ENCODE assay signal across 1 cellular context in the genomic region with DNA sequence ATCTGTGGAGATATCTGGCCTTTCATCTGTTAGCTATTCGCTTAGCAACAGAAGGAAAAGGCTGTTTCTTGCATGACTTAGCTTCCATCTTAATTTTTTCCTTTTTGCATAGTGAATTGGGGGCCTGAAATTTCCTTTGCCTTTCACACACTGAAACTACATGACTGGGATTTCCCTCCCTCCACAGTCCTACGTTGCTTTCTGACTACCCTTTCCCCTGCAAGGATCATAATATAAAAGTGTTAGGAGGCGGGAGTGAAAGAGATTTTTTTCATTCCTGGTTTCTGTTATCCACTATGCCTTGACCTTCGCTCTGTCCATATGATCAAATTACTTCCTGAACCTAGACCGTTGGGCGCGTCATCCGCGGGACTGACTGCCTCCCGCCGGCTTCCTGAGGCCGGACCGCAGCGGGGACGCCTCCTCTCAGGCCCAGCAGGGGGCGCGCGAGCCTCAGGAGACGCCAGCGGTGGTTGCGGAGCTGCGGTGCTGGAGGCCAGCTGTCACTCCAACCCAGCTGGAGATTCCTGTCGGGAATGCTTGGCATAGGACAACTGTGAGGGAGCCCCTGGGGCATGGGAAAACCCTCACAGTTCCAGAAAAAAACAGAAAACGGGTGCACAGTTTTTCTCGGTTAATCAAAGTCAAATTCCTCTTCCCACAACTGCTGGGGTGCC.
TF ChIP-seq lines count a peak whose summit lies in the region.

No MANE protein-coding gene starts in this region.

TF ChIP-seq in HepG2, 621 proteins besides CTCF, POLR2A, EP300 and RAD21 (continued from another document and continues in another):
- 0 out of 2 replicates have a peak, but pooled peaks have one; percentile 36 for TF ChIP-seq ZBTB4 (CRISPR knock-in tag; IDR thresholded peaks at IDR 0.05; ENCODE audit: borderline replicate concordance)
- no peak for TF ChIP-seq TCF7L2 (IDR thresholded peaks at IDR 0.05; ENCODE audit: low read depth, low read length)
- TF ChIP-seq, protein P1, sequence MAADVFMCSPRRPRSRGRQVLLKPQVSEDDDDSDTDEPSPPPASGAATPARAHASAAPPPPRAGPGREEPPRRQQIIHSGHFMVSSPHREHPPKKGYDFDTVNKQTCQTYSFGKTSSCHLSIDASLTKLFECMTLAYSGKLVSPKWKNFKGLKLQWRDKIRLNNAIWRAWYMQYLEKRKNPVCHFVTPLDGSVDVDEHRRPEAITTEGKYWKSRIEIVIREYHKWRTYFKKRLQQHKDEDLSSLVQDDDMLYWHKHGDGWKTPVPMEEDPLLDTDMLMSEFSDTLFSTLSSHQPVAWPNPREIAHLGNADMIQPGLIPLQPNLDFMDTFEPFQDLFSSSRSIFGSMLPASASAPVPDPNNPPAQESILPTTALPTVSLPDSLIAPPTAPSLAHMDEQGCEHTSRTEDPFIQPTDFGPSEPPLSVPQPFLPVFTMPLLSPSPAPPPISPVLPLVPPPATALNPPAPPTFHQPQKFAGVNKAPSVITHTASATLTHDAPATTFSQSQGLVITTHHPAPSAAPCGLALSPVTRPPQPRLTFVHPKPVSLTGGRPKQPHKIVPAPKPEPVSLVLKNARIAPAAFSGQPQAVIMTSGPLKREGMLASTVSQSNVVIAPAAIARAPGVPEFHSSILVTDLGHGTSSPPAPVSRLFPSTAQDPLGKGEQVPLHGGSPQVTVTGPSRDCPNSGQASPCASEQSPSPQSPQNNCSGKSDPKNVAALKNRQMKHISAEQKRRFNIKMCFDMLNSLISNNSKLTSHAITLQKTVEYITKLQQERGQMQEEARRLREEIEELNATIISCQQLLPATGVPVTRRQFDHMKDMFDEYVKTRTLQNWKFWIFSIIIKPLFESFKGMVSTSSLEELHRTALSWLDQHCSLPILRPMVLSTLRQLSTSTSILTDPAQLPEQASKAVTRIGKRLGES (CRISPR knock-in tag; IDR thresholded peaks at IDR 0.05; ENCODE audit: borderline replicate concordance) = no peak
- TF ChIP-seq NONO (IDR thresholded peaks at IDR 0.05) = no peak
- peak; percentile 83 for TF ChIP-seq NONO (CRISPR knock-in tag; conservative IDR thresholded peaks at IDR 0.05)
- TF ChIP-seq, protein P2, sequence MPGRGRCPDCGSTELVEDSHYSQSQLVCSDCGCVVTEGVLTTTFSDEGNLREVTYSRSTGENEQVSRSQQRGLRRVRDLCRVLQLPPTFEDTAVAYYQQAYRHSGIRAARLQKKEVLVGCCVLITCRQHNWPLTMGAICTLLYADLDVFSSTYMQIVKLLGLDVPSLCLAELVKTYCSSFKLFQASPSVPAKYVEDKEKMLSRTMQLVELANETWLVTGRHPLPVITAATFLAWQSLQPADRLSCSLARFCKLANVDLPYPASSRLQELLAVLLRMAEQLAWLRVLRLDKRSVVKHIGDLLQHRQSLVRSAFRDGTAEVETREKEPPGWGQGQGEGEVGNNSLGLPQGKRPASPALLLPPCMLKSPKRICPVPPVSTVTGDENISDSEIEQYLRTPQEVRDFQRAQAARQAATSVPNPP (CRISPR knock-in tag; IDR thresholded peaks at IDR 0.05) = no peak
- no peak for TF ChIP-seq ZNF180 (CRISPR knock-in tag; IDR thresholded peaks at IDR 0.05; ENCODE audit: borderline replicate concordance, low read depth)
- TF ChIP-seq, protein P3, sequence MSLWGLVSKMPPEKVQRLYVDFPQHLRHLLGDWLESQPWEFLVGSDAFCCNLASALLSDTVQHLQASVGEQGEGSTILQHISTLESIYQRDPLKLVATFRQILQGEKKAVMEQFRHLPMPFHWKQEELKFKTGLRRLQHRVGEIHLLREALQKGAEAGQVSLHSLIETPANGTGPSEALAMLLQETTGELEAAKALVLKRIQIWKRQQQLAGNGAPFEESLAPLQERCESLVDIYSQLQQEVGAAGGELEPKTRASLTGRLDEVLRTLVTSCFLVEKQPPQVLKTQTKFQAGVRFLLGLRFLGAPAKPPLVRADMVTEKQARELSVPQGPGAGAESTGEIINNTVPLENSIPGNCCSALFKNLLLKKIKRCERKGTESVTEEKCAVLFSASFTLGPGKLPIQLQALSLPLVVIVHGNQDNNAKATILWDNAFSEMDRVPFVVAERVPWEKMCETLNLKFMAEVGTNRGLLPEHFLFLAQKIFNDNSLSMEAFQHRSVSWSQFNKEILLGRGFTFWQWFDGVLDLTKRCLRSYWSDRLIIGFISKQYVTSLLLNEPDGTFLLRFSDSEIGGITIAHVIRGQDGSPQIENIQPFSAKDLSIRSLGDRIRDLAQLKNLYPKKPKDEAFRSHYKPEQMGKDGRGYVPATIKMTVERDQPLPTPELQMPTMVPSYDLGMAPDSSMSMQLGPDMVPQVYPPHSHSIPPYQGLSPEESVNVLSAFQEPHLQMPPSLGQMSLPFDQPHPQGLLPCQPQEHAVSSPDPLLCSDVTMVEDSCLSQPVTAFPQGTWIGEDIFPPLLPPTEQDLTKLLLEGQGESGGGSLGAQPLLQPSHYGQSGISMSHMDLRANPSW (CRISPR knock-in tag; IDR thresholded peaks at IDR 0.05; ENCODE audit: borderline replicate concordance) = no peak
- TF ChIP-seq NFE2L1 (CRISPR knock-in tag; IDR thresholded peaks at IDR 0.05; ENCODE audit: borderline replicate concordance) = no peak
- TF ChIP-seq NCOA2 (CRISPR knock-in tag; IDR thresholded peaks at IDR 0.05) = no peak
- TF ChIP-seq HIVEP1 (CRISPR knock-in tag; IDR thresholded peaks at IDR 0.05) = no peak
- TF ChIP-seq TBX3 (IDR thresholded peaks at IDR 0.05; ENCODE audit: borderline replicate concordance) = no peak
- TF ChIP-seq ZNF446 (CRISPR knock-in tag; IDR thresholded peaks at IDR 0.05) = no peak
- TF ChIP-seq ARNTL (CRISPR knock-in tag; IDR thresholded peaks at IDR 0.05) = 0 out of 2 replicates have a peak, but pooled peaks have one; percentile 34
- no peak for TF ChIP-seq ZFP37 (CRISPR knock-in tag; IDR thresholded peaks at IDR 0.05; ENCODE audit: borderline replicate concordance)
- TF ChIP-seq ETV5 (CRISPR knock-in tag; IDR thresholded peaks at IDR 0.05; ENCODE audit: borderline replicate concordance) = peak; percentile 59
- TF ChIP-seq BCL3 (CRISPR knock-in tag; IDR thresholded peaks at IDR 0.05) = no peak; the same call in 1 of the 2 replicates
- no peak for TF ChIP-seq CCDC6 (CRISPR knock-in tag; IDR thresholded peaks at IDR 0.05)
- no peak for TF ChIP-seq PRMT3 (CRISPR knock-in tag; IDR thresholded peaks at IDR 0.05; ENCODE audit: borderline replicate concordance, low read depth)
- TF ChIP-seq ZNF761 (CRISPR knock-in tag; conservative IDR thresholded peaks at IDR 0.05) = 0 out of 2 replicates have a peak, but pooled peaks have one; percentile 26
- TF ChIP-seq MIER2 (CRISPR knock-in tag; IDR thresholded peaks at IDR 0.05) = peak; percentile 54; the same call in 1 of the 2 replicates
- TF ChIP-seq CHD4 (IDR thresholded peaks at IDR 0.05; ENCODE audit: borderline replicate concordance, low read length) = no peak
- TF ChIP-seq CEBPB (IDR thresholded peaks at IDR 0.05; ENCODE audit: borderline replicate concordance, low read depth, low read length) = no peak
- TF ChIP-seq CHCHD3 (CRISPR knock-in tag; IDR thresholded peaks at IDR 0.05) = no peak
- TF ChIP-seq, protein P4, sequence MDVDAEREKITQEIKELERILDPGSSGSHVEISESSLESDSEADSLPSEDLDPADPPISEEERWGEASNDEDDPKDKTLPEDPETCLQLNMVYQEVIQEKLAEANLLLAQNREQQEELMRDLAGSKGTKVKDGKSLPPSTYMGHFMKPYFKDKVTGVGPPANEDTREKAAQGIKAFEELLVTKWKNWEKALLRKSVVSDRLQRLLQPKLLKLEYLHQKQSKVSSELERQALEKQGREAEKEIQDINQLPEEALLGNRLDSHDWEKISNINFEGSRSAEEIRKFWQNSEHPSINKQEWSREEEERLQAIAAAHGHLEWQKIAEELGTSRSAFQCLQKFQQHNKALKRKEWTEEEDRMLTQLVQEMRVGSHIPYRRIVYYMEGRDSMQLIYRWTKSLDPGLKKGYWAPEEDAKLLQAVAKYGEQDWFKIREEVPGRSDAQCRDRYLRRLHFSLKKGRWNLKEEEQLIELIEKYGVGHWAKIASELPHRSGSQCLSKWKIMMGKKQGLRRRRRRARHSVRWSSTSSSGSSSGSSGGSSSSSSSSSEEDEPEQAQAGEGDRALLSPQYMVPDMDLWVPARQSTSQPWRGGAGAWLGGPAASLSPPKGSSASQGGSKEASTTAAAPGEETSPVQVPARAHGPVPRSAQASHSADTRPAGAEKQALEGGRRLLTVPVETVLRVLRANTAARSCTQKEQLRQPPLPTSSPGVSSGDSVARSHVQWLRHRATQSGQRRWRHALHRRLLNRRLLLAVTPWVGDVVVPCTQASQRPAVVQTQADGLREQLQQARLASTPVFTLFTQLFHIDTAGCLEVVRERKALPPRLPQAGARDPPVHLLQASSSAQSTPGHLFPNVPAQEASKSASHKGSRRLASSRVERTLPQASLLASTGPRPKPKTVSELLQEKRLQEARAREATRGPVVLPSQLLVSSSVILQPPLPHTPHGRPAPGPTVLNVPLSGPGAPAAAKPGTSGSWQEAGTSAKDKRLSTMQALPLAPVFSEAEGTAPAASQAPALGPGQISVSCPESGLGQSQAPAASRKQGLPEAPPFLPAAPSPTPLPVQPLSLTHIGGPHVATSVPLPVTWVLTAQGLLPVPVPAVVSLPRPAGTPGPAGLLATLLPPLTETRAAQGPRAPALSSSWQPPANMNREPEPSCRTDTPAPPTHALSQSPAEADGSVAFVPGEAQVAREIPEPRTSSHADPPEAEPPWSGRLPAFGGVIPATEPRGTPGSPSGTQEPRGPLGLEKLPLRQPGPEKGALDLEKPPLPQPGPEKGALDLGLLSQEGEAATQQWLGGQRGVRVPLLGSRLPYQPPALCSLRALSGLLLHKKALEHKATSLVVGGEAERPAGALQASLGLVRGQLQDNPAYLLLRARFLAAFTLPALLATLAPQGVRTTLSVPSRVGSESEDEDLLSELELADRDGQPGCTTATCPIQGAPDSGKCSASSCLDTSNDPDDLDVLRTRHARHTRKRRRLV (CRISPR knock-in tag; IDR thresholded peaks at IDR 0.05) = no peak
- no peak for TF ChIP-seq SRY (CRISPR knock-in tag; IDR thresholded peaks at IDR 0.05)
- TF ChIP-seq ZNF770 (CRISPR knock-in tag; IDR thresholded peaks at IDR 0.05) = 0 out of 2 replicates have a peak, but pooled peaks have one; percentile 61
- peak; percentile 63; the same call in 1 of the 2 replicates for TF ChIP-seq TBX2 (CRISPR knock-in tag; IDR thresholded peaks at IDR 0.05; ENCODE audit: borderline replicate concordance)
- no peak for TF ChIP-seq ZFP62 (CRISPR knock-in tag; IDR thresholded peaks at IDR 0.05)
- no peak for TF ChIP-seq PLRG1 (conservative IDR thresholded peaks at IDR 0.05)
- no peak for TF ChIP-seq RFX5 (IDR thresholded peaks at IDR 0.05; ENCODE audit: low read depth, low read length)
- no peak for TF ChIP-seq TEAD2 (CRISPR knock-in tag; IDR thresholded peaks at IDR 0.05)
- TF ChIP-seq GABPB1 (CRISPR knock-in tag; IDR thresholded peaks at IDR 0.05) = peak; percentile 83
- TF ChIP-seq ZNF3 (CRISPR knock-in tag; IDR thresholded peaks at IDR 0.05) = no peak
- no peak for TF ChIP-seq WIZ (CRISPR knock-in tag; IDR thresholded peaks at IDR 0.05)
